Comparison of ENCODE assay signal across 9 cellular contexts in genomic region chr10:31133251-31133627, GRCh38.
DNase-seq lines count a peak whose midpoint lies in the region; ATAC-seq and TF ChIP-seq lines count a peak whose summit lies in the region.
"Had no signal": no experiment of that assay in that cellular context is flagged by ENCODE, and none has a peak within 500 bp of the region (broad histone marks: within the 10 kb centered on the region; RNA-seq: fewer than 3 reads in every experiment).

No MANE protein-coding gene starts in this region.

- H3K4me1 ChIP-seq in vagina: peaks cover 55% of the 10 kb centered on the region

- H3K4me1 Mint-ChIP-seq in stimulated activated naive CD8-positive, alpha-beta T cell treated with anti-CD3 and anti-CD28 coated beads, Interleukin-15, Interleukin-2, amounts not matched to agents 100 ng/mL and 50 ng/mL, for 24 hours (ENCODE audit: low read depth): peaks cover 49% of the 10 kb centered on the region
- peaks cover 7% of the 10 kb centered on the region for H3K4me1 Mint-ChIP-seq in central memory CD8-positive, alpha-beta T cell
- H3K4me1 Mint-ChIP-seq in naive B cell: peaks cover 10 to 21% (median 16%) of the 10 kb centered on the region in 3 donors

- no peaks in the 10 kb centered on the region for H3K27me3 Mint-ChIP-seq in stimulated activated naive CD8-positive, alpha-beta T cell treated with anti-CD3 and anti-CD28 coated beads, Interleukin-15, Interleukin-2, amounts not matched to agents 100 ng/mL and 50 ng/mL, for 24 hours
- H3K27me3 Mint-ChIP-seq in central memory CD8-positive, alpha-beta T cell: no peaks in the 10 kb centered on the region
- H3K27me3 Mint-ChIP-seq in naive B cell: no peaks in the 10 kb centered on the region

- no peaks in the 10 kb centered on the region for H3K36me3 Mint-ChIP-seq in stimulated activated naive CD8-positive, alpha-beta T cell treated with anti-CD3 and anti-CD28 coated beads, Interleukin-15, Interleukin-2, amounts not matched to agents 100 ng/mL and 50 ng/mL, for 24 hours (ENCODE audit: low read depth)
- H3K36me3 Mint-ChIP-seq in central memory CD8-positive, alpha-beta T cell (ENCODE audit: insufficient read depth): peaks cover 1% of the 10 kb centered on the region
- H3K36me3 Mint-ChIP-seq in naive B cell: no peaks in the 10 kb centered on the region

- H3K36me3 ChIP-seq in vagina: no peaks in the 10 kb centered on the region

- H3K4me3 ChIP-seq in vagina: peak overlapping the region; percentile 47 to 51

- H3K9me3 Mint-ChIP-seq in stimulated activated naive CD8-positive, alpha-beta T cell treated with anti-CD3 and anti-CD28 coated beads, Interleukin-15, Interleukin-2, amounts not matched to agents 100 ng/mL and 50 ng/mL, for 24 hours: no peaks in the 10 kb centered on the region
- H3K9me3 Mint-ChIP-seq in central memory CD8-positive, alpha-beta T cell: no peaks in the 10 kb centered on the region
- H3K9me3 Mint-ChIP-seq in naive B cell: no peaks in the 10 kb centered on the region

- H3K27ac ChIP-seq in vagina: peak overlapping the region; percentile 92

- intact Hi-C loops in vagina (cut with DNase I): no loop called here
- intact Hi-C loops in posterior vena cava (cut with DNase I): loop anchor here in 1 of 2 donors (10.0 kb wide), 1 partner anchor 182 kb away; the partner anchor contains the start of gene ZEB1

- no peak for TF ChIP-seq POLR2A in vagina (IDR thresholded peaks at IDR 0.05)

- ATAC-seq in stimulated activated naive CD8-positive, alpha-beta T cell treated with anti-CD3 and anti-CD28 coated beads, Interleukin-15, Interleukin-2, amounts not matched to agents 100 U/mL and 50 U/mL, for 24 hours: no peak
- ATAC-seq in central memory CD8-positive, alpha-beta T cell (replicated peaks; ENCODE audit: extremely low read depth, poor library complexity, severe bottlenecking): no peak
- ATAC-seq in naive B cell (ENCODE audit: low read depth in 2 of 2): no peak

- peak overlapping the region; percentile 67 for H3K27ac Mint-ChIP-seq in stimulated activated naive CD8-positive, alpha-beta T cell treated with anti-CD3 and anti-CD28 coated beads, Interleukin-15, Interleukin-2, amounts not matched to agents 100 ng/mL and 50 ng/mL, for 24 hours
- no peak overlapping the region for H3K27ac Mint-ChIP-seq in central memory CD8-positive, alpha-beta T cell (ENCODE audit: low read depth)
- H3K27ac Mint-ChIP-seq in naive B cell: peak overlapping the region in 3 of 6 donors; percentile 43 to 73 (median 47)

- H3K9me3 ChIP-seq in vagina: no peaks in the 10 kb centered on the region

- peak overlapping the region; percentile 54 for H3K4me3 Mint-ChIP-seq in stimulated activated naive CD8-positive, alpha-beta T cell treated with anti-CD3 and anti-CD28 coated beads, Interleukin-15, Interleukin-2, amounts not matched to agents 100 ng/mL and 50 ng/mL, for 24 hours
- peak overlapping the region; percentile 45 for H3K4me3 Mint-ChIP-seq in central memory CD8-positive, alpha-beta T cell
- peak overlapping the region; percentile 71 to 91 (median 86) for H3K4me3 Mint-ChIP-seq in naive B cell

- no peaks in the 10 kb centered on the region for H3K27me3 ChIP-seq in vagina

- no peak for DNase-seq in stimulated activated naive CD8-positive, alpha-beta T cell treated with anti-CD3 and anti-CD28 coated beads, Interleukin-15, Interleukin-2, amounts not matched to agents 100 U/mL and 50 U/mL, for 24 hours
- no peak for DNase-seq in central memory CD8-positive, alpha-beta T cell (ENCODE audit: low spot score in 2 of 2)
- DNase-seq in naive B cell (no peak), vagina (ENCODE audit: extremely low spot score in 2 of 2) (no peak), NCI-H69 (lab: John Stamatoyannopoulos, UW) (no peak), COLO668 (lab: John Stamatoyannopoulos, UW; ENCODE audit: unreplicated experiment) (no peak), posterior vena cava (ENCODE audit: low spot score) (no peak)
- DNase-seq: GDM1 had no signal

- TF ChIP-seq CTCF in vagina (IDR thresholded peaks at IDR 0.05): no peak
